19 cellular contexts compared by ENCODE assay signal in the genomic region with DNA sequence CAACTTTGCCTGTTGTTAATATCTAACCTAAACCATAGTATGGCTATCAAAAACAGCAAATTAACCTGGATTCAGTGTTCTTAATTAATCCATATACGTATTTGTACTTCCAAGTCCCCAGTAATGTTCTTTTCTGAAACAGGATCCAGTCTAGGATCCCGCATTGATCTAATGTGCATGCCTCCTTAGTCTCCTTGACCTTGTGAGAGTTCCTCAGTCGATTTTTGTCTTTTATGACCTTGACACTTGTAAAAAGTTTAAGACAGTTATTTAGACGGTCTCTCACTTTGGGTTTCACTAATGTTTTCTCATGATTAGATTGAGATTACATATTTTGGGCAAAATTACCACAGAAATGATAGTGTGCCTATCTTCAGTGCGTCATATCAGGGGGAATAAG.
DNase-seq lines count a peak whose midpoint lies in the region; ATAC-seq, FAIRE-seq and TF ChIP-seq lines count a peak whose summit lies in the region.
"Had no signal": no experiment of that assay in that cellular context is flagged by ENCODE, and none has a peak within 500 bp of the region (broad histone marks: within the 10 kb centered on the region; RNA-seq: fewer than 3 reads in every experiment).

No MANE protein-coding gene starts in this region.

- peaks cover 94% of the 10 kb centered on the region for H3K4me1 Mint-ChIP-seq in activated T-cell treated with anti-CD3 and anti-CD28 coated beads, Interleukin-2, amount 50 U/mL, for 72 hours (ENCODE audit: low read depth)
- H3K4me1 Mint-ChIP-seq in activated naive CD8-positive, alpha-beta T cell (ENCODE audit: low read depth) = peaks cover 96% of the 10 kb centered on the region
- H3K4me1 Mint-ChIP-seq in naive thymus-derived CD8-positive, alpha-beta T cell = peaks cover 58 to 98% (median 97%) of the 10 kb centered on the region in 4 donors

- H3K36me3 ChIP-seq in OCI-LY3 (replicated peaks; ENCODE audit: low read depth, low read length) (peaks cover 53% of the 10 kb centered on the region), transverse colon (peaks cover 0 to 58% (median 28%) of the 10 kb centered on the region in 4 donors)

- H4K20me1 ChIP-seq in OCI-LY3 (ENCODE audit: insufficient read depth, low read length) = peaks cover 12% of the 10 kb centered on the region; the same call in 1 of the 2 replicates

- no peak overlapping the region for H3K9ac ChIP-seq in OCI-LY3 (ENCODE audit: low read length)

- 0 out of 2 replicates have a peak overlapping the region, but pooled peaks have one; percentile 81 for H3K4me2 ChIP-seq in OCI-LY3 (ENCODE audit: low read length)

- no peak for TF ChIP-seq CTCF in OCI-LY3 (IDR thresholded peaks at IDR 0.05; ENCODE audit: low read depth, low read length)
- TF ChIP-seq CTCF in transverse colon (IDR thresholded peaks at IDR 0.05) = no peak

- no peak for ATAC-seq in activated T-cell treated with anti-CD3 and anti-CD28 coated beads, Interleukin-2, amount 50 U/mL, for 72 hours (replicated peaks in 1 of 2)
- no peak for ATAC-seq in naive thymus-derived CD8-positive, alpha-beta T cell
- ATAC-seq: pancreas, right cardiac atrium had no signal

- peak overlapping the region; percentile 2 to 62 for H3K4me3 Mint-ChIP-seq in activated T-cell treated with anti-CD3 and anti-CD28 coated beads, Interleukin-2, amount 50 U/mL, for 72 hours
- H3K4me3 Mint-ChIP-seq in activated naive CD8-positive, alpha-beta T cell = peak overlapping the region; percentile 39
- H3K4me3 Mint-ChIP-seq in naive thymus-derived CD8-positive, alpha-beta T cell = peak overlapping the region in 8 of 10 donors; percentile 31 to 70 (median 48)
- H3K4me3 Mint-ChIP-seq: CD8-positive, alpha-beta memory T cell had no signal

- no peak for TF ChIP-seq EP300 in transverse colon (IDR thresholded peaks at IDR 0.05; ENCODE audit: low read depth)

- intact Hi-C loops in transverse colon (cut with DNase I; ENCODE audit: low total_unique reads) = no loop called here

- no peak overlapping the region for H3K27ac ChIP-seq in OCI-LY3 (ENCODE audit: low read length)
- no peak overlapping the region for H3K27ac ChIP-seq in transverse colon
- H3K27ac ChIP-seq: pancreas, thyroid gland had no signal

- no peak overlapping the region for H3K4me3 ChIP-seq in OCI-LY3 (ENCODE audit: low read length)
- no peak overlapping the region for H3K4me3 ChIP-seq in transverse colon
- H3K4me3 ChIP-seq: dorsolateral prefrontal cortex, pancreas, thyroid gland had no signal

- WGBS in transverse colon (ENCODE audit: low coverage in 1 of 2), 2 donors = 85% methylated on average over 5 of the region's 5 CpGs

- no peak for FAIRE-seq in urothelium cell line (lab: Jason Lieb, UNC)
- FAIRE-seq: keratinocyte had no signal

- peaks cover 2% of the 10 kb centered on the region; the same call in 1 of the 2 replicates for H3K79me2 ChIP-seq in OCI-LY3 (ENCODE audit: low read length)

- H2AFZ ChIP-seq in OCI-LY3 (ENCODE audit: low read depth, low read length) = no peak overlapping the region

- in situ Hi-C loops in transverse colon (cut with MboI; ENCODE audit: low pct_ligation_motif_present in 1 of 4, low pct_unique_long_range_greater_than_20kb in 1 of 4, low sequenced_read_pairs in 3 of 4) = loop anchor here in 2 of 4 donors (10.0 to 25.0 kb wide), 2 partner anchors 51 to 163 kb away; no protein-coding TSS in a partner anchor

- H3K4me1 ChIP-seq in OCI-LY3 (ENCODE audit: low read length) (peaks cover 32% of the 10 kb centered on the region), transverse colon (peaks cover 0 to 37% (median 22%) of the 10 kb centered on the region in 4 donors)
- H3K4me1 ChIP-seq: pancreas had no signal

- POLR2A ChIA-PET in naive thymus-derived CD8-positive, alpha-beta T cell (lab: Charles Lee) = interaction anchor here (0.7 to 2.6 kb wide), 3 partner anchors 11 to 69 kb away, joined by 3 to 22 read pairs (median 15); a partner anchor contains a TSS

- H3K9me3 Mint-ChIP-seq in activated T-cell treated with anti-CD3 and anti-CD28 coated beads, Interleukin-2, amount 50 U/mL, for 72 hours = peaks cover 0 to 2% of the 10 kb centered on the region in 2 donors
- no peaks in the 10 kb centered on the region for H3K9me3 Mint-ChIP-seq in activated naive CD8-positive, alpha-beta T cell (ENCODE audit: low read depth)
- H3K9me3 Mint-ChIP-seq in naive thymus-derived CD8-positive, alpha-beta T cell = peaks cover 0 to 2% (median 0%) of the 10 kb centered on the region in 9 donors
- H3K9me3 Mint-ChIP-seq: CD8-positive, alpha-beta memory T cell had no signal

- no peaks in the 10 kb centered on the region for H3K27me3 Mint-ChIP-seq in activated T-cell treated with anti-CD3 and anti-CD28 coated beads, Interleukin-2, amount 50 U/mL, for 72 hours (ENCODE audit: low read depth)
- H3K27me3 Mint-ChIP-seq in activated naive CD8-positive, alpha-beta T cell = no peaks in the 10 kb centered on the region
- H3K27me3 Mint-ChIP-seq in naive thymus-derived CD8-positive, alpha-beta T cell = no peaks in the 10 kb centered on the region
- H3K27me3 Mint-ChIP-seq: CD8-positive, alpha-beta memory T cell had no signal

- no peak for DNase-seq in activated T-cell treated with anti-CD3 and anti-CD28 coated beads, Interleukin-2, amount 50 U/mL, for 72 hours
- DNase-seq in activated T-cell treated with anti-CD3 and anti-CD28 coated beads, Interleukin-2, amount 50 U/mL, for 1 hour = no peak
- DNase-seq in naive thymus-derived CD8-positive, alpha-beta T cell = no peak
- no peak for DNase-seq in NCI-H82 treated with DMSO at 0.1 percent for 48 hours (lab: John Stamatoyannopoulos, UW; ENCODE audit: unreplicated experiment)
- no peak for DNase-seq in urothelium cell line (ENCODE audit: low spot score)
- DNase-seq in transverse colon = no peak
- DNase-seq: CD8-positive, alpha-beta memory T cell; dorsolateral prefrontal cortex; foreskin melanocyte; GDM1; hypothalamus; NCI-H2107; NCI-H510A; pancreas; right cardiac atrium; thyroid gland had no signal

- H3K9me3 ChIP-seq in OCI-LY3 (ENCODE audit: insufficient read depth, low read length) = no peaks in the 10 kb centered on the region
- H3K9me3 ChIP-seq in transverse colon = no peaks in the 10 kb centered on the region
- H3K9me3 ChIP-seq: pancreas, thyroid gland had no signal

- peaks cover 34 to 62% of the 10 kb centered on the region in 2 donors for H3K36me3 Mint-ChIP-seq in activated T-cell treated with anti-CD3 and anti-CD28 coated beads, Interleukin-2, amount 50 U/mL, for 72 hours (ENCODE audit: insufficient read depth in 2 of 2)
- H3K36me3 Mint-ChIP-seq in activated naive CD8-positive, alpha-beta T cell = peaks cover 66% of the 10 kb centered on the region
- H3K36me3 Mint-ChIP-seq in naive thymus-derived CD8-positive, alpha-beta T cell = peaks cover 73 to 98% (median 87%) of the 10 kb centered on the region in 3 donors

- H3K27me3 ChIP-seq in OCI-LY3 (ENCODE audit: low read depth, low read length) = peaks cover 32% of the 10 kb centered on the region
- H3K27me3 ChIP-seq in transverse colon = no peaks in the 10 kb centered on the region
- H3K27me3 ChIP-seq: pancreas, thyroid gland had no signal

- TF ChIP-seq POLR2A in transverse colon (IDR thresholded peaks at IDR 0.05) = no peak

- H3K27ac Mint-ChIP-seq in activated T-cell treated with anti-CD3 and anti-CD28 coated beads, Interleukin-2, amount 50 U/mL, for 72 hours = peak overlapping the region; percentile 96
- peak overlapping the region; percentile 93 for H3K27ac Mint-ChIP-seq in activated naive CD8-positive, alpha-beta T cell
- H3K27ac Mint-ChIP-seq in naive thymus-derived CD8-positive, alpha-beta T cell = peak overlapping the region; percentile 36 to 100 (median 84)
